13 cellular contexts compared by ENCODE assay signal in genomic region chr19:16368385-16369305, GRCh38. TPM values are rescaled to one million over a fixed set of nuclear protein-coding genes. Genes with fewer than 3 reads are reported as not detected.
DNase-seq lines count a peak whose midpoint lies in the region; ATAC-seq lines count a peak whose summit lies in the region.
"Had no signal": no experiment of that assay in that cellular context is flagged by ENCODE, and none has a peak within 500 bp of the region (broad histone marks: within the 10 kb centered on the region; RNA-seq: fewer than 3 reads in every experiment).

No MANE protein-coding gene starts in this region.

- peaks cover 17% of the 10 kb centered on the region for H3K36me3 Mint-ChIP-seq in activated naive CD4-positive, alpha-beta T cell treated with anti-CD3 and anti-CD28 coated beads, Interleukin-2, amount 10 ng/mL, durations not matched to agents 7 days and 5 days

- DNase-seq in activated T-cell treated with anti-CD3 and anti-CD28 coated beads for 1 hour (ENCODE audit: low read depth) (peak; percentile 59), T-helper 22 cell (ENCODE audit: low read depth) (peak; percentile 87), MG63 (no peak), ACHN (no peak)
- DNase-seq in activated T-cell treated with anti-CD3 and anti-CD28 coated beads, Interleukin-2, amount 50 U/mL, for 48 hours, result no peak
- peak; percentile 90 for DNase-seq in activated naive CD4-positive, alpha-beta T cell treated with anti-CD3 and anti-CD28 coated beads, Interleukin-2, amount 10 ng/mL, durations not matched to agents 7 days and 5 days
- peak in 2 of 3 donors; percentile 59 to 60 for DNase-seq in stimulated activated CD4-positive, alpha-beta T cell treated with anti-CD3 and anti-CD28 coated beads, TNF-alpha, amount 100 ng/mL, for 1 hour (ENCODE audit: low read depth in 3 of 3, low spot score in 1 of 3)
- DNase-seq: foreskin fibroblast, NCI-H1694 had no signal

- H3K27me3 Mint-ChIP-seq in activated naive CD4-positive, alpha-beta T cell treated with anti-CD3 and anti-CD28 coated beads, Interleukin-2, amount 10 ng/mL, durations not matched to agents 7 days and 5 days, result peaks cover 6% of the 10 kb centered on the region
- H3K27me3 Mint-ChIP-seq: activated naive CD8-positive, alpha-beta T cell had no signal

- no peaks in the 10 kb centered on the region for H3K9me3 ChIP-seq in MG63
- H3K9me3 ChIP-seq: A549 had no signal

- peaks cover 21% of the 10 kb centered on the region for H3K36me3 ChIP-seq in MG63

- peaks cover 35% of the 10 kb centered on the region for H3K4me1 Mint-ChIP-seq in activated naive CD4-positive, alpha-beta T cell treated with anti-CD3 and anti-CD28 coated beads, Interleukin-2, amount 10 ng/mL, durations not matched to agents 7 days and 5 days

- H3K4me3 Mint-ChIP-seq in activated naive CD4-positive, alpha-beta T cell treated with anti-CD3 and anti-CD28 coated beads, Interleukin-2, amount 10 ng/mL, durations not matched to agents 7 days and 5 days, result no peak overlapping the region
- H3K4me3 Mint-ChIP-seq: activated naive CD8-positive, alpha-beta T cell; dendritic cell treated with granulocyte-macrophage colony-stimulating factor and Interleukin-4, amounts not matched to agents 40 ng/mL and 50 ng/mL, for 4 days had no signal

- CTCF ChIA-PET in activated naive CD4-positive, alpha-beta T cell treated with anti-CD3 and anti-CD28 coated beads, Interleukin-2, amount 10 ng/mL, durations not matched to agents 7 days and 5 days (lab: Charles Lee), result interaction anchor here (0.6 to 1.6 kb wide), 3 partner anchors 39 to 41 kb away, joined by 3 to 6 read pairs (median 4); no protein-coding TSS in a partner anchor

- H3K27ac Mint-ChIP-seq in activated naive CD4-positive, alpha-beta T cell treated with anti-CD3 and anti-CD28 coated beads, Interleukin-2, amount 10 ng/mL, durations not matched to agents 7 days and 5 days, result no peak overlapping the region
- H3K27ac Mint-ChIP-seq: activated naive CD8-positive, alpha-beta T cell; dendritic cell treated with granulocyte-macrophage colony-stimulating factor and Interleukin-4, amounts not matched to agents 40 ng/mL and 50 ng/mL, for 4 days had no signal

- ATAC-seq in HG02981 (IDR thresholded peaks at IDR 0.05; ENCODE audit: unreplicated experiment), result no peak
- ATAC-seq: A549 had no signal

- H3K27me3 ChIP-seq in MG63, result no peaks in the 10 kb centered on the region

- in situ Hi-C loops in ACHN (cut with HindIII; ENCODE audit: low pct_ligation_motif_present, low pct_unique_long_range_greater_than_20kb, low sequenced_read_pairs), result no loop called here

- H3K4me3 ChIP-seq in MG63, result no peak overlapping the region
- H3K4me3 ChIP-seq: A549 had no signal

- H3K9me3 Mint-ChIP-seq in activated naive CD4-positive, alpha-beta T cell treated with anti-CD3 and anti-CD28 coated beads, Interleukin-2, amount 10 ng/mL, durations not matched to agents 7 days and 5 days, result no peaks in the 10 kb centered on the region
- H3K9me3 Mint-ChIP-seq: dendritic cell treated with granulocyte-macrophage colony-stimulating factor and Interleukin-4, amounts not matched to agents 40 ng/mL and 50 ng/mL, for 4 days had no signal

RNA-seq across cellular contexts. Expression of gene KLF2, which starts 44.0 kb away (rescaled TPM):
- total RNA-seq in MG63 (2014; rRNA removed; shearing (Covaris generic); ENCODE audit: low replicate concordance), result 4.4 and 6.3 TPM in 2 replicates

Comparison
In these comparisons a context has a peak if more than half of its experiments do, and no peak if none do; other contexts are left out.
1. DNase-seq: peak in activated T-cell treated with anti-CD3 and anti-CD28 coated beads for 1 hour (single experiment), T-helper 22 cell (single experiment), activated naive CD4-positive, alpha-beta T cell treated with anti-CD3 and anti-CD28 coated beads, Interleukin-2, amount 10 ng/mL, durations not matched to agents 7 days and 5 days (single experiment) and stimulated activated CD4-positive, alpha-beta T cell treated with anti-CD3 and anti-CD28 coated beads, TNF-alpha, amount 100 ng/mL, for 1 hour (2 of 3); none in activated T-cell treated with anti-CD3 and anti-CD28 coated beads, Interleukin-2, amount 50 U/mL, for 48 hours (0 of 2), MG63 (single experiment) and ACHN (single experiment).